In genomic region chr19:1401138-1401888, GRCh38 we compare ENCODE assay signal across 8 cellular contexts. TPM values are rescaled to one million over a fixed set of nuclear protein-coding genes. Genes with fewer than 3 reads are reported as not detected.
DNase-seq lines count a peak whose midpoint lies in the region; ATAC-seq and TF ChIP-seq lines count a peak whose summit lies in the region.

GAMT (minus strand) TSS chr19:1401542; CDS start chr19:1401476, 66 bp downstream.

- no peak within 1 kb of the TSS for H4K5ac ChIP-seq in H9 (ENCODE audit: insufficient read length, low read depth, low read length)

- H3K18ac ChIP-seq in H9 (ENCODE audit: insufficient read length, low read depth, low read length) = no peak within 1 kb of the TSS

- H3K4me2 ChIP-seq in H9 (ENCODE audit: insufficient read depth, insufficient read length, low read length) = peak within 1 kb of the TSS; percentile 38

- H3K56ac ChIP-seq in H9 (ENCODE audit: insufficient read length, low read depth, low read length) = no peak within 1 kb of the TSS

- no peak within 1 kb of the TSS for H2BK20ac ChIP-seq in H9 (ENCODE audit: low read depth, low read length, poor library complexity, severe bottlenecking)

- TF ChIP-seq CTCF in H9 (conservative IDR thresholded peaks at IDR 0.05) (peak; percentile 47; the same call in 2 of the 3 replicates), MCF 10A (IDR thresholded peaks at IDR 0.05; ENCODE audit: unreplicated experiment) (peak; percentile 13)

- peaks cover 7% of the 10 kb centered on the region for H3K27me3 Mint-ChIP-seq in CD4-positive, CD25-positive, alpha-beta regulatory T cell
- H3K27me3 Mint-ChIP-seq in H9 (ENCODE audit: low read depth) (peaks cover 13% of the 10 kb centered on the region), MCF 10A (ENCODE audit: insufficient read depth, unreplicated experiment) (no peaks in the 10 kb centered on the region)

- POLR2A ChIA-PET in MCF 10A (lab: Yijun Ruan, JAX) = interaction anchor here (0.9 to 1.4 kb wide), 2 partner anchors 15 to 148 kb away, joined by 3 read pairs; no protein-coding TSS in a partner anchor

- H3K9ac ChIP-seq in H9 (ENCODE audit: extremely low read depth, insufficient read length, low read length) = no peak within 1 kb of the TSS

- no peak within 1 kb of the TSS for H4K8ac ChIP-seq in H9 (replicated peaks; ENCODE audit: insufficient read length, low read depth, low read length)

- peaks cover 0 to 16% (median 2%) of the 10 kb centered on the region in 4 donors for H3K4me1 Mint-ChIP-seq in CD4-positive, CD25-positive, alpha-beta regulatory T cell
- H3K4me1 Mint-ChIP-seq in H9 = peaks cover 3 to 11% of the 10 kb centered on the region in 2 experiments
- peaks cover 11% of the 10 kb centered on the region for H3K4me1 Mint-ChIP-seq in MCF 10A (ENCODE audit: insufficient read depth, unreplicated experiment)

- peaks cover 0 to 1% (median 0%) of the 10 kb centered on the region in 7 donors for H3K9me3 Mint-ChIP-seq in CD4-positive, CD25-positive, alpha-beta regulatory T cell
- no peaks in the 10 kb centered on the region for H3K9me3 Mint-ChIP-seq in H9
- H3K9me3 Mint-ChIP-seq in MCF 10A (ENCODE audit: unreplicated experiment) = no peaks in the 10 kb centered on the region

- H2BK120ac ChIP-seq in H9 (ENCODE audit: low read depth, low read length, poor library complexity, severe bottlenecking) = no peak within 1 kb of the TSS

- CTCF ChIA-PET in MCF 10A (lab: Yijun Ruan, JAX) = no interaction called here

- no peak within 1 kb of the TSS for H2BK15ac ChIP-seq in H9 (ENCODE audit: low read depth, low read length)

- no peaks in the 10 kb centered on the region for H4K20me1 ChIP-seq in H9 (ENCODE audit: control insufficient read depth, insufficient read depth, insufficient read length)

- H2AFZ ChIP-seq in H9 (ENCODE audit: low read length) = no peak within 1 kb of the TSS

- peak; percentile 44 to 57 (median 50) for DNase-seq in CD4-positive, CD25-positive, alpha-beta regulatory T cell
- DNase-seq in H9 (no peak), MCF 10A (ENCODE audit: unreplicated experiment) (no peak), iPS-NIHi7 (ENCODE audit: extremely low spot score) (peak; percentile 75)
- DNase-seq in stimulated activated CD4-positive, alpha-beta T cell treated with anti-CD3 and anti-CD28 coated beads, Interleukin-15, amount 100 ng/mL, for 1 hour (ENCODE audit: low read depth in 1 of 2, low spot score in 1 of 2) = peak; percentile 47

- no peaks in the 10 kb centered on the region for H3K36me3 Mint-ChIP-seq in CD4-positive, CD25-positive, alpha-beta regulatory T cell
- H3K36me3 Mint-ChIP-seq in H9 (ENCODE audit: insufficient read depth in 1 of 3, low read depth in 3 of 3) (peaks cover 0 to 8% (median 6%) of the 10 kb centered on the region in 3 experiments; a peak in 3 of 7 replicates), MCF 10A (ENCODE audit: insufficient read depth, unreplicated experiment) (no peaks in the 10 kb centered on the region)

- H3K36me3 ChIP-seq in CD4-positive, CD25-positive, alpha-beta regulatory T cell (ENCODE audit: control insufficient read depth, insufficient read depth, low read length) = no peaks in the 10 kb centered on the region

- peak within 1 kb of the TSS; percentile 74 to 85 (median 80) for H3K4me3 Mint-ChIP-seq in CD4-positive, CD25-positive, alpha-beta regulatory T cell
- peak within 1 kb of the TSS; percentile 64 to 77 for H3K4me3 Mint-ChIP-seq in H9
- H3K4me3 Mint-ChIP-seq in MCF 10A (ENCODE audit: unreplicated experiment) = peak within 1 kb of the TSS; percentile 21

- H3K27ac ChIP-seq in CD4-positive, CD25-positive, alpha-beta regulatory T cell (ENCODE audit: insufficient read depth, low read length, poor library complexity, severe bottlenecking) = no peak within 1 kb of the TSS
- no peak within 1 kb of the TSS for H3K27ac ChIP-seq in H9 (ENCODE audit: insufficient read length, low read depth, low read length)

- H3K27ac Mint-ChIP-seq in CD4-positive, CD25-positive, alpha-beta regulatory T cell = no peak within 1 kb of the TSS
- no peak within 1 kb of the TSS for H3K27ac Mint-ChIP-seq in H9
- H3K27ac Mint-ChIP-seq in MCF 10A (ENCODE audit: low read depth, unreplicated experiment) = peak within 1 kb of the TSS; percentile 17

- no peak within 1 kb of the TSS for H3T11ph ChIP-seq in H9 (ENCODE audit: low read length)

- H2AK5ac ChIP-seq in H9 (ENCODE audit: insufficient read length, low read length) = no peak within 1 kb of the TSS

- H4K91ac ChIP-seq in H9 (ENCODE audit: insufficient read length, low read depth, low read length) = no peak within 1 kb of the TSS

- intact Hi-C loops in T-helper 2 cell treated with Interferon-gamma antibody and Interleukin-4, amounts not matched to agents 100 ng/mL and 5 ng/mL, for 36 hours (cut with micrococcal nuclease) = no loop called here
- intact Hi-C loops in MCF 10A (cut with micrococcal nuclease) = no loop called here

- no CpG with 5 or more reads among the region's 87 CpGs for WGBS in H9 (ENCODE audit: extremely low coverage, insufficient read length, low lambda C conversion rate)

- H2BK12ac ChIP-seq in H9 (ENCODE audit: insufficient read length, low read depth, low read length) = no peak within 1 kb of the TSS

- no peak within 1 kb of the TSS for H3K4me3 ChIP-seq in CD4-positive, CD25-positive, alpha-beta regulatory T cell (ENCODE audit: low read depth, low read length)

- no peaks in the 10 kb centered on the region for H3K79me1 ChIP-seq in H9 (ENCODE audit: insufficient read depth, low read depth, low read length, poor library complexity, severe bottlenecking)

- no peaks in the 10 kb centered on the region for H3K79me2 ChIP-seq in H9 (ENCODE audit: insufficient read depth, low read length)

- no peak within 1 kb of the TSS for H3K4ac ChIP-seq in H9 (ENCODE audit: low read depth, low read length)

- H3K9me3 ChIP-seq in CD4-positive, CD25-positive, alpha-beta regulatory T cell (ENCODE audit: control insufficient read depth in 2 of 2, low read length in 2 of 2) = no peaks in the 10 kb centered on the region
- H3K9me3 ChIP-seq in H9 (ENCODE audit: control insufficient read depth, low read depth, low read length) = no peaks in the 10 kb centered on the region

- H3K23ac ChIP-seq in H9 (ENCODE audit: insufficient read length, low read depth, low read length) = no peak within 1 kb of the TSS

- peak; percentile 70 to 75 for ATAC-seq in CD4-positive, CD25-positive, alpha-beta regulatory T cell (ENCODE audit: low read depth in 2 of 2)
- ATAC-seq in GM19023 (IDR thresholded peaks at IDR 0.05; ENCODE audit: unreplicated experiment) = no peak
- ATAC-seq in HG03025 (IDR thresholded peaks at IDR 0.05; ENCODE audit: low FRiP score, unreplicated experiment) = no peak

- BruUV-seq in MCF 10A (replicated peaks; lab: Mats Ljungman, UMichigan) = no TSS peak

- no peaks in the 10 kb centered on the region for H3K27me3 ChIP-seq in CD4-positive, CD25-positive, alpha-beta regulatory T cell (ENCODE audit: control insufficient read depth, insufficient read depth, low read length)
- H3K27me3 ChIP-seq in H9 (ENCODE audit: insufficient read depth, low read length) = no peaks in the 10 kb centered on the region

- no peak within 1 kb of the TSS for H3K14ac ChIP-seq in H9 (ENCODE audit: insufficient read depth, low read length)

- no peak within 1 kb of the TSS for H2BK5ac ChIP-seq in H9 (ENCODE audit: insufficient read length, low read length)

- H3K23me2 ChIP-seq in H9 (ENCODE audit: insufficient read length, low read depth, low read length, poor library complexity, severe bottlenecking) = no peaks in the 10 kb centered on the region

- H3K4me1 ChIP-seq in CD4-positive, CD25-positive, alpha-beta regulatory T cell (ENCODE audit: control insufficient read depth, insufficient read depth, low read length, poor library complexity, severe bottlenecking) = peaks cover 23% of the 10 kb centered on the region
- no peaks in the 10 kb centered on the region for H3K4me1 ChIP-seq in H9 (ENCODE audit: insufficient read depth, low read length)

RNA-seq across cellular contexts. Expression of gene GAMT, which starts in this region (rescaled TPM):
- total RNA-seq in CD4-positive, CD25-positive, alpha-beta regulatory T cell = 6.7 TPM
- 10 to 100 TPM; 10.4 to 20.2 (median 14.2) TPM for polyA plus RNA-seq in CD4-positive, CD25-positive, alpha-beta regulatory T cell
- total RNA-seq in H9 (2021) (26.6 and 27.4 TPM in 2 replicates), MCF 10A (2022) (3.2 and 7.0 TPM in 2 replicates)
- 30.9 TPM in 2 replicates for total RNA-seq in T-helper 2 cell treated with Interferon-gamma antibody and Interleukin-4, amounts not matched to agents 100 ng/mL and 5 ng/mL, for 36 hours

Comparison
In these comparisons a context has a peak if more than half of its experiments do, and no peak if none do; other contexts are left out.
1. ATAC-seq: peak in CD4-positive, CD25-positive, alpha-beta regulatory T cell (2 of 2); none in GM19023 (single experiment) and HG03025 (single experiment).
2. DNase-seq: peak in CD4-positive, CD25-positive, alpha-beta regulatory T cell (3 of 3), iPS-NIHi7 (single experiment) and stimulated activated CD4-positive, alpha-beta T cell treated with anti-CD3 and anti-CD28 coated beads, Interleukin-15, amount 100 ng/mL, for 1 hour (2 of 2); none in H9 (single experiment) and MCF 10A (single experiment).
3. H3K4me3 Mint-ChIP-seq: peak in every context shown above with its lines; median percentile 80 in CD4-positive, CD25-positive, alpha-beta regulatory T cell; 70 in H9; 21 in MCF 10A.